ENCODE assay signal across 14 cellular contexts in the genomic region with DNA sequence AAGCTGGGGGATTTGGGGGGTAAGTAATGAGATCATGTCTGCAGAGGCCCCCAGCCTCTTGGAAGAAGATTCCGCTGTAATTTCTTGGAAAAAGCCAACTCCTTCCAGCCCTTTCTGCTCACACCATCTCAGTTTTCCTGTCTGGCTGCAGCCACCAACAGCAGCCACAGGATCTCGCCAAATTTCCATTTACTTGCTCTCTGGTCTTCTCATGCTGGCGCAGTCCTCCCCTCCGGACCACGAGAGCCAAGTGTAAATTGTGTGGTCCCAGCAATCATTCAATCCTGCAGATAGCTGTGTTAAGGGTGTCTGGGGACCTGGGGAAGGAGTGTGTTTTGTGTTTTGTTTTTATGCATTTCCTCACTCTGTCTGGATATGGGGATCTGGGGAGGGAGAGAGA.
"Had no signal": no experiment of that assay in that cellular context is flagged by ENCODE, and none has a peak within 500 bp of the region (broad histone marks: within the 10 kb centered on the region; RNA-seq: fewer than 3 reads in every experiment).

No MANE protein-coding gene starts in this region.

- H3K4me1 Mint-ChIP-seq: activated CD4-positive, alpha-beta T cell treated with anti-CD3 and anti-CD28 coated beads, Interleukin-2, amount 10 ng/mL, durations not matched to agents 24 days and 14 days; activated naive CD4-positive, alpha-beta T cell treated with anti-CD3 and anti-CD28 coated beads, Interleukin-2, amount 10 ng/mL, durations not matched to agents 7 days and 5 days; activated T-helper 17 cell treated with anti-CD3 and anti-CD28 coated beads, Interleukin-2, amount 50 U/mL, for 72 hours had no signal

- H3K9me3 Mint-ChIP-seq: activated CD4-positive, alpha-beta T cell treated with anti-CD3 and anti-CD28 coated beads, Interleukin-2, amount 10 ng/mL, durations not matched to agents 24 days and 14 days; activated naive CD4-positive, alpha-beta T cell treated with anti-CD3 and anti-CD28 coated beads, Interleukin-2, amount 10 ng/mL, durations not matched to agents 7 days and 5 days; activated T-helper 17 cell treated with anti-CD3 and anti-CD28 coated beads, Interleukin-2, amount 50 U/mL, for 72 hours; naive thymus-derived CD8-positive, alpha-beta T cell had no signal

- DNase-seq: activated CD4-positive, alpha-beta T cell treated with anti-CD3 and anti-CD28 coated beads, Interleukin-2, amount 10 ng/mL, durations not matched to agents 24 days and 14 days; activated CD8-positive, alpha-beta memory T cell treated with anti-CD3 and anti-CD28 coated beads for 24 hours; activated naive CD4-positive, alpha-beta T cell treated with anti-CD3 and anti-CD28 coated beads, Interleukin-2, amount 10 ng/mL, durations not matched to agents 7 days and 5 days; activated T-cell treated with anti-CD3 and anti-CD28 coated beads for 4 hours; esophagus squamous epithelium; foreskin keratinocyte; naive thymus-derived CD8-positive, alpha-beta T cell; psoas muscle; stimulated activated CD4-positive, alpha-beta T cell treated with anti-CD3 and anti-CD28 coated beads, Interleukin-2, amount 100 ng/mL, for 48 hours; stimulated activated naive CD8-positive, alpha-beta T cell treated with anti-CD3 and anti-CD28 coated beads, Interleukin-15, Interleukin-2, amounts not matched to agents 100 U/mL and 50 U/mL, for 24 hours; uterus had no signal

- H3K4me3 Mint-ChIP-seq: activated CD4-positive, alpha-beta T cell treated with anti-CD3 and anti-CD28 coated beads, Interleukin-2, amount 10 ng/mL, durations not matched to agents 24 days and 14 days; activated naive CD4-positive, alpha-beta T cell treated with anti-CD3 and anti-CD28 coated beads, Interleukin-2, amount 10 ng/mL, durations not matched to agents 7 days and 5 days; activated T-helper 17 cell treated with anti-CD3 and anti-CD28 coated beads, Interleukin-2, amount 50 U/mL, for 72 hours; naive thymus-derived CD8-positive, alpha-beta T cell had no signal

- H3K36me3 ChIP-seq: esophagus squamous epithelium, heart left ventricle, uterus had no signal

- H3K27ac Mint-ChIP-seq: activated CD4-positive, alpha-beta T cell treated with anti-CD3 and anti-CD28 coated beads, Interleukin-2, amount 10 ng/mL, durations not matched to agents 24 days and 14 days; activated naive CD4-positive, alpha-beta T cell treated with anti-CD3 and anti-CD28 coated beads, Interleukin-2, amount 10 ng/mL, durations not matched to agents 7 days and 5 days; activated T-helper 17 cell treated with anti-CD3 and anti-CD28 coated beads, Interleukin-2, amount 50 U/mL, for 72 hours had no signal

- H3K36me3 Mint-ChIP-seq: activated naive CD4-positive, alpha-beta T cell treated with anti-CD3 and anti-CD28 coated beads, Interleukin-2, amount 10 ng/mL, durations not matched to agents 7 days and 5 days; naive thymus-derived CD8-positive, alpha-beta T cell had no signal

- H3K27ac ChIP-seq: foreskin keratinocyte, psoas muscle, uterus had no signal

- H3K27me3 ChIP-seq: esophagus squamous epithelium, foreskin keratinocyte, heart left ventricle, uterus had no signal

- ATAC-seq: activated T-helper 17 cell treated with anti-CD3 and anti-CD28 coated beads, Interleukin-2, amount 50 U/mL, for 72 hours; naive thymus-derived CD8-positive, alpha-beta T cell; psoas muscle; SK-N-SH treated with all-trans-retinoic acid at 6 μM for 48 hours; stimulated activated naive CD8-positive, alpha-beta T cell treated with anti-CD3 and anti-CD28 coated beads, Interleukin-15, Interleukin-2, amounts not matched to agents 100 U/mL and 50 U/mL, for 24 hours had no signal

- H3K9me3 ChIP-seq: esophagus squamous epithelium, heart left ventricle, psoas muscle, uterus had no signal

- H3K27me3 Mint-ChIP-seq: activated CD4-positive, alpha-beta T cell treated with anti-CD3 and anti-CD28 coated beads, Interleukin-2, amount 10 ng/mL, durations not matched to agents 24 days and 14 days; activated T-helper 17 cell treated with anti-CD3 and anti-CD28 coated beads, Interleukin-2, amount 50 U/mL, for 72 hours had no signal

- H3K4me3 ChIP-seq: esophagus squamous epithelium, heart left ventricle, psoas muscle, uterus had no signal
